Comparison of ENCODE assay signal across 9 cellular contexts in genomic region chr11:64870893-64871849, GRCh38. TPM values are rescaled to one million over a fixed set of nuclear protein-coding genes. Genes with fewer than 3 reads are reported as not detected.
DNase-seq lines count a peak whose midpoint lies in the region; ATAC-seq and TF ChIP-seq lines count a peak whose summit lies in the region.
"Had no signal": no experiment of that assay in that cellular context is flagged by ENCODE, and none has a peak within 500 bp of the region (broad histone marks: within the 10 kb centered on the region; RNA-seq: fewer than 3 reads in every experiment).

No MANE protein-coding gene starts in this region.

- ATAC-seq in Panc1 (no peak), HG02571 (IDR thresholded peaks at IDR 0.05; ENCODE audit: unreplicated experiment) (no peak), HG02973 (IDR thresholded peaks at IDR 0.05; ENCODE audit: unreplicated experiment) (no peak)
- no peak for ATAC-seq in effector memory CD8-positive, alpha-beta T cell (replicated peaks)

- DNase-seq in Panc1 (ENCODE audit: low read depth, low spot score) (no peak), neural crest cell (ENCODE audit: low read depth, low spot score) (no peak), endothelial cell (ENCODE audit: low spot score) (no peak), NCI-H82 treated with DMSO at 0.1 percent for 48 hours (lab: John Stamatoyannopoulos, UW; ENCODE audit: unreplicated experiment) (no peak)
- DNase-seq in effector memory CD8-positive, alpha-beta T cell: no peak
- DNase-seq: NCI-H2107 had no signal

- H3K36me3 ChIP-seq in BLaER1: peaks cover 70% of the 10 kb centered on the region
- H3K36me3 ChIP-seq in Panc1 (ENCODE audit: control insufficient read depth, insufficient read depth, low read length): peaks cover 9% of the 10 kb centered on the region

- H3K4me2 ChIP-seq in BLaER1: peak overlapping the region; percentile 97

- POLR2A ChIA-PET in Panc1 (lab: Charles Lee): no interaction called here

- H3K36me3 Mint-ChIP-seq in effector memory CD8-positive, alpha-beta T cell (ENCODE audit: insufficient read depth): peaks cover 98% of the 10 kb centered on the region
- H3K36me3 Mint-ChIP-seq in neural crest cell (ENCODE audit: low read depth) (no peaks in the 10 kb centered on the region), endothelial cell (ENCODE audit: low read depth, unreplicated experiment) (peaks cover 21% of the 10 kb centered on the region)

- CTCF ChIA-PET in Panc1 (lab: Charles Lee): interaction anchor here (0.9 kb wide), 1 partner anchor 92 kb away, joined by 3 read pairs; the partner anchor contains the start of gene SF1

- no peaks in the 10 kb centered on the region for H3K9me3 Mint-ChIP-seq in effector memory CD8-positive, alpha-beta T cell
- no peaks in the 10 kb centered on the region for H3K9me3 Mint-ChIP-seq in neural crest cell
- no peaks in the 10 kb centered on the region for H3K9me3 Mint-ChIP-seq in endothelial cell (ENCODE audit: unreplicated experiment)

- H4K20me1 ChIP-seq in BLaER1: peaks cover 85% of the 10 kb centered on the region

- H3K4me1 ChIP-seq in BLaER1 (peaks cover 100% of the 10 kb centered on the region), Panc1 (ENCODE audit: control insufficient read depth, insufficient read depth, low read length) (peaks cover 80% of the 10 kb centered on the region)

- H3K9ac ChIP-seq in BLaER1: peak overlapping the region; percentile 81

- H3K4me3 ChIP-seq in BLaER1 (peak overlapping the region; percentile 59), Panc1 (ENCODE audit: low read depth in 2 of 2, low read length in 2 of 2) (peak overlapping the region in 1 of 2 experiments; percentile 31; a peak in 2 of 4 replicates)

- intact Hi-C loops in Panc1 (cut with micrococcal nuclease; ENCODE audit: unreplicated experiment): no loop called here

- H3K27me3 Mint-ChIP-seq in effector memory CD8-positive, alpha-beta T cell: no peaks in the 10 kb centered on the region
- H3K27me3 Mint-ChIP-seq in neural crest cell (ENCODE audit: low read depth): no peaks in the 10 kb centered on the region
- peaks cover 8% of the 10 kb centered on the region for H3K27me3 Mint-ChIP-seq in endothelial cell (ENCODE audit: unreplicated experiment)

- H3K4me1 Mint-ChIP-seq in effector memory CD8-positive, alpha-beta T cell (ENCODE audit: low read depth in 2 of 2): peaks cover 80 to 81% of the 10 kb centered on the region in 2 donors
- peaks cover 45% of the 10 kb centered on the region for H3K4me1 Mint-ChIP-seq in neural crest cell
- H3K4me1 Mint-ChIP-seq in endothelial cell (ENCODE audit: unreplicated experiment): peaks cover 11% of the 10 kb centered on the region

- H3K27me3 ChIP-seq in BLaER1: no peaks in the 10 kb centered on the region
- H3K27me3 ChIP-seq in Panc1 (ENCODE audit: control insufficient read depth, insufficient read depth, low read length): no peaks in the 10 kb centered on the region

- H3K27ac Mint-ChIP-seq in effector memory CD8-positive, alpha-beta T cell: peak overlapping the region; percentile 93 to 97
- H3K27ac Mint-ChIP-seq in neural crest cell (ENCODE audit: unreplicated experiment) (peak overlapping the region; percentile 85), endothelial cell (ENCODE audit: unreplicated experiment) (no peak overlapping the region)

- no TSS peak for BruUV-seq in Panc1 (replicated peaks; lab: Mats Ljungman, UMichigan)

- no peaks in the 10 kb centered on the region for H3K9me3 ChIP-seq in BLaER1
- no peaks in the 10 kb centered on the region for H3K9me3 ChIP-seq in Panc1 (ENCODE audit: control insufficient read depth, insufficient read depth, low read depth, low read length)

- H3K4me3 Mint-ChIP-seq in effector memory CD8-positive, alpha-beta T cell: peak overlapping the region; percentile 85 to 92
- peak overlapping the region; percentile 27 for H3K4me3 Mint-ChIP-seq in neural crest cell
- no peak overlapping the region for H3K4me3 Mint-ChIP-seq in endothelial cell (ENCODE audit: unreplicated experiment)

- no peak for TF ChIP-seq CTCF in Panc1 (IDR thresholded peaks at IDR 0.05)
- no peak for TF ChIP-seq CTCF in neural crest cell (conservative IDR thresholded peaks at IDR 0.05)
- no peak for TF ChIP-seq CTCF in endothelial cell (IDR thresholded peaks at IDR 0.05; ENCODE audit: unreplicated experiment)

- H3K27ac ChIP-seq in BLaER1 (peak overlapping the region; percentile 92), Panc1 (ENCODE audit: low read length) (peak overlapping the region; percentile 83)

- in situ Hi-C loops in Panc1 (cut with HindIII; ENCODE audit: low pct_unique_long_range_greater_than_20kb, low sequenced_read_pairs): no loop called here

RNA-seq across cellular contexts. Expression of gene EHD1, which starts 7.2 kb away (rescaled TPM):
- total RNA-seq in Panc1 (2021; ENCODE audit: unreplicated experiment): 186 TPM
- polyA plus RNA-seq in Panc1 (2012; ENCODE audit: insufficient read length): 280 TPM
- total RNA-seq in neural crest cell: 74.2 and 77.2 TPM in 2 replicates
- 84.0 TPM for total RNA-seq in endothelial cell (ENCODE audit: unreplicated experiment)

RNA-seq across cellular contexts. Expression of gene CDC42BPG, which starts 26.7 kb away (rescaled TPM):
- total RNA-seq in Panc1 (2021; ENCODE audit: unreplicated experiment): 4.1 TPM
- 3.1 TPM for polyA plus RNA-seq in Panc1 (2012; ENCODE audit: insufficient read length)
- 3.0 and 3.5 TPM in 2 replicates for total RNA-seq in neural crest cell
- total RNA-seq in endothelial cell (ENCODE audit: unreplicated experiment): 4.1 TPM

RNA-seq across cellular contexts. Expression of gene ATG2A, which starts 45.8 kb away (rescaled TPM):
- total RNA-seq in Panc1 (2021; ENCODE audit: unreplicated experiment) (28.8 TPM), neural crest cell (24.1 and 24.8 TPM in 2 replicates), endothelial cell (ENCODE audit: unreplicated experiment) (22.4 TPM)
- polyA plus RNA-seq in Panc1 (2012; ENCODE audit: insufficient read length): 32.7 TPM

RNA-seq across cellular contexts. Expression of gene PPP2R5B, which starts 53.3 kb away (rescaled TPM):
- total RNA-seq in Panc1 (2021; ENCODE audit: unreplicated experiment) (14.0 TPM), neural crest cell (13.4 and 16.5 TPM in 2 replicates), endothelial cell (ENCODE audit: unreplicated experiment) (13.3 TPM)
- 21.5 TPM for polyA plus RNA-seq in Panc1 (2012; ENCODE audit: insufficient read length)
